23 cellular contexts compared by ENCODE assay signal in genomic region chrX:149040873-149041535, GRCh38.
DNase-seq lines count a peak whose midpoint lies in the region; ATAC-seq, FAIRE-seq and TF ChIP-seq lines count a peak whose summit lies in the region.
"Had no signal": no experiment of that assay in that cellular context is flagged by ENCODE, and none has a peak within 500 bp of the region (broad histone marks: within the 10 kb centered on the region; RNA-seq: fewer than 3 reads in every experiment).

No MANE protein-coding gene starts in this region.

- ATAC-seq in GM18907 (IDR thresholded peaks at IDR 0.05; ENCODE audit: unreplicated experiment) (peak; percentile 57), HG03354 (IDR thresholded peaks at IDR 0.05; ENCODE audit: poor library complexity, severe bottlenecking, unreplicated experiment) (peak; percentile 62), omental fat pad (ENCODE audit: low FRiP score) (no peak), GM21360 (IDR thresholded peaks at IDR 0.05; ENCODE audit: unreplicated experiment) (no peak)
- ATAC-seq: esophagus mucosa had no signal

- no peaks in the 10 kb centered on the region for H3K9me3 Mint-ChIP-seq in astrocyte (ENCODE audit: unreplicated experiment)
- H3K9me3 Mint-ChIP-seq: activated CD4-positive, alpha-beta memory T cell treated with anti-CD3 and anti-CD28 coated beads for 36 hours; central memory CD8-positive, alpha-beta T cell had no signal

- peak; percentile 87 for FAIRE-seq in astrocyte (lab: Jason Lieb, UNC)
- FAIRE-seq: A204.1 had no signal

- H3K9me3 ChIP-seq in astrocyte (ENCODE audit: insufficient read depth, low read depth, low read length) = no peaks in the 10 kb centered on the region
- H3K9me3 ChIP-seq: Caco-2, prostate gland had no signal

- H3K4me3 Mint-ChIP-seq in astrocyte (ENCODE audit: unreplicated experiment) = no peak overlapping the region
- H3K4me3 Mint-ChIP-seq: activated CD4-positive, alpha-beta memory T cell treated with anti-CD3 and anti-CD28 coated beads for 36 hours; central memory CD8-positive, alpha-beta T cell; nephron had no signal

- no peak overlapping the region for H2AFZ ChIP-seq in ACC112 (ENCODE audit: low read length, unreplicated experiment)
- no peak overlapping the region for H2AFZ ChIP-seq in astrocyte (ENCODE audit: low read depth, low read length)

- H3K27ac Mint-ChIP-seq in astrocyte (ENCODE audit: unreplicated experiment) = no peak overlapping the region
- H3K27ac Mint-ChIP-seq: activated CD4-positive, alpha-beta memory T cell treated with anti-CD3 and anti-CD28 coated beads for 36 hours; nephron had no signal

- H3K4me1 ChIP-seq in ACC112 (ENCODE audit: control insufficient read depth, insufficient read depth, low read length, unreplicated experiment) = peaks cover 7% of the 10 kb centered on the region
- H3K4me1 ChIP-seq in astrocyte (ENCODE audit: insufficient read depth, low read length) = peaks cover 4% of the 10 kb centered on the region
- H3K4me1 ChIP-seq: Caco-2, prostate gland had no signal

- H3K9ac ChIP-seq in astrocyte (ENCODE audit: low read length) = no peak overlapping the region

- peak overlapping the region; percentile 34; the same call in 1 of the 2 replicates for H3K27ac ChIP-seq in ACC112 (ENCODE audit: low read depth, low read length)
- H3K27ac ChIP-seq in astrocyte (ENCODE audit: low read depth, low read length) = no peak overlapping the region
- H3K27ac ChIP-seq: prostate gland, RWPE1 had no signal

- no peaks in the 10 kb centered on the region for H3K4me1 Mint-ChIP-seq in astrocyte (ENCODE audit: low read depth, unreplicated experiment)
- H3K4me1 Mint-ChIP-seq: central memory CD8-positive, alpha-beta T cell; nephron had no signal

- DNase-seq in astrocyte (ENCODE audit: low read depth) (peak; percentile 34), LoVo (ENCODE audit: low spot score) (no peak), cortex of kidney (lab: John Stamatoyannopoulos, UW) (no peak), omental fat pad (ENCODE audit: low spot score) (no peak)
- DNase-seq: activated CD4-positive, alpha-beta memory T cell treated with anti-CD3 and anti-CD28 coated beads for 36 hours; activated naive CD4-positive, alpha-beta T cell; activated T-cell treated with anti-CD3 and anti-CD28 coated beads for 4 hours; amygdala; Caco-2; glutamatergic neuron; KG1; NCI-H2081; NCI-H446 treated with DMSO at 0.1 percent for 48 hours had no signal

- H3K36me3 Mint-ChIP-seq in astrocyte (ENCODE audit: low read depth, unreplicated experiment) = no peaks in the 10 kb centered on the region
- H3K36me3 Mint-ChIP-seq: activated CD4-positive, alpha-beta memory T cell treated with anti-CD3 and anti-CD28 coated beads for 36 hours had no signal

- TF ChIP-seq CTCF in astrocyte (IDR thresholded peaks at IDR 0.05; ENCODE audit: insufficient read depth, low read depth, low read length) (no peak), omental fat pad (IDR thresholded peaks at IDR 0.05) (no peak)

- H3K4me3 ChIP-seq in ACC112 (ENCODE audit: low read depth, low read length) = no peak overlapping the region
- no peak overlapping the region for H3K4me3 ChIP-seq in astrocyte (ENCODE audit: insufficient read depth, low read depth, low read length)
- H3K4me3 ChIP-seq: prostate gland had no signal

- no peaks in the 10 kb centered on the region for H3K79me2 ChIP-seq in ACC112 (ENCODE audit: control insufficient read depth, insufficient read depth, low read length, unreplicated experiment)
- no peaks in the 10 kb centered on the region for H3K79me2 ChIP-seq in astrocyte (ENCODE audit: insufficient read depth, low read length)

- no peaks in the 10 kb centered on the region for H3K27me3 ChIP-seq in ACC112 (ENCODE audit: insufficient read depth, low read length)
- no peaks in the 10 kb centered on the region for H3K27me3 ChIP-seq in astrocyte (ENCODE audit: insufficient read depth, low read length)

- H3K27me3 Mint-ChIP-seq in astrocyte (ENCODE audit: low read depth, unreplicated experiment) = no peaks in the 10 kb centered on the region
- H3K27me3 Mint-ChIP-seq: activated CD4-positive, alpha-beta memory T cell treated with anti-CD3 and anti-CD28 coated beads for 36 hours; central memory CD8-positive, alpha-beta T cell had no signal

- H3K36me3 ChIP-seq in ACC112 (ENCODE audit: insufficient read depth, low read length) = no peaks in the 10 kb centered on the region
- no peaks in the 10 kb centered on the region for H3K36me3 ChIP-seq in astrocyte (ENCODE audit: insufficient read depth, low read length)
- H3K36me3 ChIP-seq: prostate gland had no signal

- no peaks in the 10 kb centered on the region for H4K20me1 ChIP-seq in astrocyte (ENCODE audit: insufficient read depth, low read length)

- H3K4me2 ChIP-seq in astrocyte (ENCODE audit: low read length) = no peak overlapping the region

Comparison
In these comparisons a context has a peak if more than half of its experiments do, and no peak if none do; other contexts are left out.
1. ATAC-seq: peak in GM18907 (single experiment) and HG03354 (single experiment); none in omental fat pad (single experiment) and GM21360 (single experiment).